ENCODE assay signal across 8 cellular contexts in genomic region chr10:92517034-92517655, GRCh38. TPM values are rescaled to one million over a fixed set of nuclear protein-coding genes. Genes with fewer than 3 reads are reported as not detected.
A peak's percentile ranks its signal among the peaks of the same experiment; 100 is the strongest.
DNase-seq lines count a peak whose midpoint lies in the region; ATAC-seq and TF ChIP-seq lines count a peak whose summit lies in the region.

No MANE protein-coding gene starts in this region.

- H3K9me3 Mint-ChIP-seq in nephron, result no peaks in the 10 kb centered on the region
- no peaks in the 10 kb centered on the region for H3K9me3 Mint-ChIP-seq in stimulated activated naive CD8-positive, alpha-beta T cell treated with anti-CD3 and anti-CD28 coated beads, Interleukin-15, amount 100 ng/mL, for 72 hours

- H3K27me3 Mint-ChIP-seq in nephron (ENCODE audit: low read depth), result no peaks in the 10 kb centered on the region
- H3K27me3 Mint-ChIP-seq in stimulated activated naive CD8-positive, alpha-beta T cell treated with anti-CD3 and anti-CD28 coated beads, Interleukin-15, amount 100 ng/mL, for 72 hours, result no peaks in the 10 kb centered on the region

- BruUV-seq in OCI-LY7 (replicated peaks; lab: Mats Ljungman, UMichigan), result no TSS peak

- POLR2A ChIA-PET in OCI-LY7 (lab: Charles Lee), result interaction anchor here (0.6 to 0.7 kb wide), 3 partner anchors 38 to 833 kb away, joined by 3 to 4 read pairs (median 4); no protein-coding TSS in a partner anchor

- H3K27ac ChIP-seq in OCI-LY7 (ENCODE audit: low read depth, low read length, poor library complexity, severe bottlenecking), result no peak overlapping the region

- H3K9me2 ChIP-seq in OCI-LY7 (ENCODE audit: insufficient read depth, low read length), result no peaks in the 10 kb centered on the region

- peaks cover 22% of the 10 kb centered on the region; the same call in 1 of the 2 replicates for H3K36me3 ChIP-seq in OCI-LY7 (ENCODE audit: insufficient read depth, low read length)

- H3K79me2 ChIP-seq in OCI-LY7 (ENCODE audit: insufficient read depth, low read depth, low read length), result no peaks in the 10 kb centered on the region

- CTCF ChIA-PET in OCI-LY7 (lab: Charles Lee; ENCODE audit: unreplicated experiment), result interaction anchor here (0.5 to 1.3 kb wide), 2 partner anchors 57 to 331 kb away, joined by 4 to 5 read pairs; partner anchors contain the start of genes EXOC6 and IDE

- H3K4me3 Mint-ChIP-seq in nephron, result no peak overlapping the region
- no peak overlapping the region for H3K4me3 Mint-ChIP-seq in stimulated activated naive CD8-positive, alpha-beta T cell treated with anti-CD3 and anti-CD28 coated beads, Interleukin-15, amount 100 ng/mL, for 72 hours

- H3K4me1 ChIP-seq in OCI-LY7 (ENCODE audit: insufficient read depth, low read length, poor library complexity, severe bottlenecking), result no peaks in the 10 kb centered on the region

- H3K4me3 ChIP-seq in OCI-LY7 (ENCODE audit: low read depth, low read length, poor library complexity, severe bottlenecking), result no peak overlapping the region

- TF ChIP-seq CTCF in OCI-LY7 (conservative IDR thresholded peaks at IDR 0.05; ENCODE audit: low read length) (peak; percentile 99), nephron (IDR thresholded peaks at IDR 0.05; ENCODE audit: unreplicated experiment in 3 of 3) (peak; percentile 71 to 88 (median 86))

- H3K9me3 ChIP-seq in OCI-LY7 (ENCODE audit: low read length), result no peaks in the 10 kb centered on the region

- H3K27ac Mint-ChIP-seq in nephron, result no peak overlapping the region
- no peak overlapping the region for H3K27ac Mint-ChIP-seq in stimulated activated naive CD8-positive, alpha-beta T cell treated with anti-CD3 and anti-CD28 coated beads, Interleukin-15, amount 100 ng/mL, for 72 hours

- intact Hi-C loops in OCI-LY7 (cut with micrococcal nuclease; ENCODE audit: unreplicated experiment), result loop anchor here (1.0 to 2.0 kb wide), 2 partner anchors 57 to 364 kb away; partner anchors contain the start of gene IDE

- H2AFZ ChIP-seq in OCI-LY7 (ENCODE audit: low read length), result no peak overlapping the region

- H3K36me3 Mint-ChIP-seq in nephron (ENCODE audit: low read depth), result peaks cover 11% of the 10 kb centered on the region

- no peaks in the 10 kb centered on the region for H3K4me1 Mint-ChIP-seq in nephron
- H3K4me1 Mint-ChIP-seq in stimulated activated naive CD8-positive, alpha-beta T cell treated with anti-CD3 and anti-CD28 coated beads, Interleukin-15, amount 100 ng/mL, for 72 hours, result no peaks in the 10 kb centered on the region

- ATAC-seq in GM18519 (IDR thresholded peaks at IDR 0.05; ENCODE audit: low FRiP score, unreplicated experiment), result peak; percentile 51
- peak; percentile 77 for ATAC-seq in esophagus mucosa
- ATAC-seq in stimulated activated naive CD8-positive, alpha-beta T cell treated with anti-CD3 and anti-CD28 coated beads, Interleukin-15, amount 100 ng/mL, for 72 hours, result peak; percentile 86

- H3K4me2 ChIP-seq in OCI-LY7 (ENCODE audit: low read length), result no peak overlapping the region

- DNase-seq in AG08395 (ENCODE audit: low spot score) (peak; percentile 76), HUDEP-2 (lab: John Stamatoyannopoulos, UW; ENCODE audit: unreplicated experiment in 76 of 76) (peak in 60 of 76 experiments; percentile 2 to 77 (median 42)), OCI-LY7 (ENCODE audit: low spot score) (peak; percentile 85), activated T-cell treated with anti-CD3 and anti-CD28 coated beads for 24 hours (ENCODE audit: low read depth) (peak; percentile 53)
- peak; percentile 36 to 48 for DNase-seq in stimulated activated naive CD8-positive, alpha-beta T cell treated with anti-CD3 and anti-CD28 coated beads, Interleukin-15, amount 100 ng/mL, for 72 hours

- H4K20me1 ChIP-seq in OCI-LY7 (ENCODE audit: insufficient read depth, low read length), result no peaks in the 10 kb centered on the region

RNA-seq across cellular contexts. Expression of gene IDE, which starts 56.7 kb away (rescaled TPM):
- total RNA-seq in OCI-LY7 (2014; rRNA removed; shearing (Covaris generic)), result 14.2 and 14.3 TPM in 2 replicates
- total RNA-seq in OCI-LY7 (2022), result 38.7 and 42.4 TPM in 2 replicates
- total RNA-seq in esophagus mucosa, result 36.4 TPM
